29 cellular contexts compared by ENCODE assay signal in the genomic region with DNA sequence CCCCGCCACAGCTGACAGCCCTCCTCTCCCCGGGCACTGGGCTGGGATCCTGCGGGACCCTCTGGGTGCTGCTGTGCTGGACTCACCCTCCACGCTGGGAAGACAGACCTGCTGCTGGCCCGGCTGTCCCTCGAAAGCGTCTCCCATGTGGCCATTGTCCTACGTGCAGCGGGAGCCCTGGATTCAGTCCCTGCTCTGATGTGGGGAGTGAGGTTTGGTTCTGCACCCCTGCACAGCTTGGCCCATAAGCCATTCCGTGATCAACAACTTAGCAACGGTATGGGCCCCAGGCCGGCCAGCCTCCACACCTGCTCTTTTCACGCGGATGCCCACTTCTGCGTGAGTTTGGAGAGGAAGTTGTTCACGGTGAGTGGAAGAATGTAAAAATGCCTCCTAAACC.
"Had no signal": no experiment of that assay in that cellular context is flagged by ENCODE, and none has a peak within 500 bp of the region (broad histone marks: within the 10 kb centered on the region; RNA-seq: fewer than 3 reads in every experiment).

No MANE protein-coding gene starts in this region.

- H3K4me1 Mint-ChIP-seq: activated CD4-positive, alpha-beta memory T cell treated with anti-CD3 and anti-CD28 coated beads, Interleukin-2, amount 10 ng/mL, durations not matched to agents 7 days and 5 days; activated CD4-positive, alpha-beta T cell treated with anti-CD3 and anti-CD28 coated beads, Interleukin-2, amount 10 ng/mL, durations not matched to agents 24 days and 14 days; endodermal cell; mesothelial cell of epicardium had no signal

- H3K27ac ChIP-seq: adrenal gland, ascending aorta, esophagus muscularis mucosa, foreskin keratinocyte, pancreas, prostate gland, thoracic aorta, uterus had no signal

- H3K9me3 Mint-ChIP-seq: activated CD4-positive, alpha-beta T cell treated with anti-CD3 and anti-CD28 coated beads, Interleukin-2, amount 10 ng/mL, durations not matched to agents 24 days and 14 days; activated T-helper 2 cell treated with anti-CD3 and anti-CD28 coated beads, Interferon-gamma antibody, Interleukin-2, Interleukin-4, amounts not matched to agents 10 μg/mL and 5 μg/mL and 100 μg/mL, durations not matched to agents 14 hours and 24 hours and 36 hours; mesothelial cell of epicardium; nephron progenitor cell had no signal

- H3K27ac Mint-ChIP-seq: activated CD4-positive, alpha-beta memory T cell treated with anti-CD3 and anti-CD28 coated beads, Interleukin-2, amount 10 ng/mL, durations not matched to agents 7 days and 5 days; activated CD4-positive, alpha-beta T cell treated with anti-CD3 and anti-CD28 coated beads, Interleukin-2, amount 10 ng/mL, durations not matched to agents 24 days and 14 days; activated naive CD8-positive, alpha-beta T cell; activated T-helper 2 cell treated with anti-CD3 and anti-CD28 coated beads, Interferon-gamma antibody, Interleukin-2, Interleukin-4, amounts not matched to agents 10 μg/mL and 5 μg/mL and 100 μg/mL, durations not matched to agents 14 hours and 24 hours and 36 hours; endodermal cell; mesothelial cell of epicardium; naive B cell; nephron progenitor cell had no signal

- DNase-seq: activated CD4-positive, alpha-beta memory T cell treated with anti-CD3 and anti-CD28 coated beads, Interleukin-2, amount 10 ng/mL, durations not matched to agents 7 days and 5 days; activated CD4-positive, alpha-beta T cell treated with anti-CD3 and anti-CD28 coated beads, Interleukin-2, amount 10 ng/mL, durations not matched to agents 24 days and 14 days; activated CD4-positive, CD25-positive, alpha-beta regulatory T cell treated with anti-CD3 and anti-CD28 coated beads, Interleukin-2, amount 50 U/mL, for 72 hours; activated CD8-positive, alpha-beta memory T cell treated with anti-CD3 and anti-CD28 coated beads, Interleukin-2, amount 50 U/mL, for 48 hours; activated naive CD4-positive, alpha-beta T cell treated with Interleukin-2 at 50 U/mL for 16 hours; activated T-cell treated with anti-CD3 and anti-CD28 coated beads, Interleukin-2, amount 50 U/mL, for 48 hours; adrenal gland; endodermal cell; foreskin keratinocyte; left ventricle myocardium superior; mammary epithelial cell; naive B cell; nephron progenitor cell; pancreas; retina; stimulated activated naive CD4-positive, alpha-beta T cell treated with Interleukin-2 at 50 U/mL for 16 hours; T-helper 2 cell; trophoblast cell; uterus had no signal

- H3K36me3 Mint-ChIP-seq: activated naive CD8-positive, alpha-beta T cell; brain; mesothelial cell of epicardium; naive B cell had no signal

- H3K27me3 ChIP-seq: ascending aorta, foreskin keratinocyte, uterus had no signal

- H3K4me3 Mint-ChIP-seq: activated CD4-positive, alpha-beta memory T cell treated with anti-CD3 and anti-CD28 coated beads, Interleukin-2, amount 10 ng/mL, durations not matched to agents 7 days and 5 days; activated CD4-positive, alpha-beta T cell treated with anti-CD3 and anti-CD28 coated beads, Interleukin-2, amount 10 ng/mL, durations not matched to agents 24 days and 14 days; activated naive CD8-positive, alpha-beta T cell; brain; endodermal cell; mesothelial cell of epicardium; nephron progenitor cell had no signal

- ATAC-seq: foreskin keratinocyte, left ventricle myocardium superior, pancreas, SK-N-SH treated with all-trans-retinoic acid at 6 μM for 48 hours had no signal

- H3K27me3 Mint-ChIP-seq: activated CD4-positive, alpha-beta memory T cell treated with anti-CD3 and anti-CD28 coated beads, Interleukin-2, amount 10 ng/mL, durations not matched to agents 7 days and 5 days; activated CD4-positive, alpha-beta T cell treated with anti-CD3 and anti-CD28 coated beads, Interleukin-2, amount 10 ng/mL, durations not matched to agents 24 days and 14 days; activated naive CD8-positive, alpha-beta T cell; brain had no signal

- H3K36me3 ChIP-seq: adrenal gland, ascending aorta, esophagus muscularis mucosa, pancreas, prostate gland, thoracic aorta, uterus had no signal

- H3K4me3 ChIP-seq: adrenal gland, ascending aorta, esophagus muscularis mucosa, pancreas, prostate gland, smooth muscle cell, thoracic aorta, uterus had no signal
